In the genomic region with DNA sequence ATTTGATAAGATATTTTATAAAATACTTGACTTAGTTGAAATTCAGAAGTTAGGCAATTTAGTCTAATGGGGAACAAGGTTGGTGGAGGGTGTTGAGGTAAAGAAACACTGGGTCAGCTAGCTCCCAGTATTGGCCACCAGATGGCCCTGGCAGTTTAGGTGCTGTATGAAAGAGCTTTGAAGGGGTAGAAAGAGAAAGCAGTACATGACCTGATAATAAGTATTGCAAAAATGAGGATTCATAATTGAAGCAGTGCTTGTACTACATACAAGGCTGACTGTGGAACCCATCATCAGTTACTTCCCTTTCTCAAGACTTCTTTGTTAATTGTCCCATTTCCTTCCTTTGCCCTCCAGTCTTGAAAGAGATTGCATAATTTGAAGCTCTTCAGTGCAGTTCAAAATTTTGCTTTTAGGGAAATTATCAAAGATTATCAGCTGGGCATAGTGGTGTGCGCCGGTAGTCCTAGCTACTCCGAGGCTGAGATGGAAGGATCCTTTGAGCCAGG, we compare ENCODE assay signal across 8 cellular contexts. TPM values are rescaled to one million over a fixed set of nuclear protein-coding genes. Genes with fewer than 3 reads are reported as not detected.
DNase-seq lines count a peak whose midpoint lies in the region; FAIRE-seq and TF ChIP-seq lines count a peak whose summit lies in the region.

No MANE protein-coding gene starts in this region.

- DNase-seq in A172 (ENCODE audit: low spot score) (peak; percentile 53), GF-D8 (lab: John Stamatoyannopoulos, UW) (peak; percentile 73), NCI-H345 treated with DMSO at 0.1 percent for 48 hours (lab: John Stamatoyannopoulos, UW; ENCODE audit: unreplicated experiment) (peak; percentile 4), adipocyte (ENCODE audit: low read depth) (peak; percentile 17), keratinocyte (ENCODE audit: low read depth, low spot score) (no peak), urothelium cell line (ENCODE audit: low spot score) (peak; percentile 46), sigmoid colon (no peak)
- no peak for DNase-seq in T-helper 2 cell treated with Interferon-gamma antibody and Interleukin-4, amounts not matched to agents 5 μg/mL and 100 μg/mL, for 36 hours (ENCODE audit: low spot score)

- FAIRE-seq in keratinocyte (lab: Jason Lieb, UNC) (peak; percentile 76), urothelium cell line (lab: Jason Lieb, UNC) (no peak)

- no peak overlapping the region for H3K27ac Mint-ChIP-seq in T-helper 2 cell treated with Interferon-gamma antibody and Interleukin-4, amounts not matched to agents 5 μg/mL and 100 μg/mL, for 36 hours

- TF ChIP-seq POLR2A in sigmoid colon (IDR thresholded peaks at IDR 0.05): no peak

- intact Hi-C loops in sigmoid colon (cut with DNase I): loop anchor here (10.0 kb wide), 1 partner anchor 409 kb away; no protein-coding TSS in a partner anchor

- no peaks in the 10 kb centered on the region for H3K27me3 Mint-ChIP-seq in T-helper 2 cell treated with Interferon-gamma antibody and Interleukin-4, amounts not matched to agents 5 μg/mL and 100 μg/mL, for 36 hours (ENCODE audit: low read depth)

- no peak overlapping the region for H2AFZ ChIP-seq in keratinocyte (ENCODE audit: control insufficient read depth, low read length)

- H3K4me2 ChIP-seq in keratinocyte (ENCODE audit: control insufficient read depth, extremely low read depth, insufficient read depth, low read depth, low read length): no peak overlapping the region

- H4K20me1 ChIP-seq in keratinocyte (ENCODE audit: control insufficient read depth, extremely low read depth, insufficient read depth, low read length): peaks cover 3% of the 10 kb centered on the region

- WGBS in sigmoid colon, 2 donors: 73 to 80% methylated on average over 3 of the region's 3 CpGs

- H3K9ac ChIP-seq in adipocyte (ENCODE audit: low read length): no peak overlapping the region
- no peak overlapping the region for H3K9ac ChIP-seq in keratinocyte (ENCODE audit: control insufficient read depth, extremely low read depth, insufficient read depth, low read length)

- no peaks in the 10 kb centered on the region for H3K9me3 Mint-ChIP-seq in T-helper 2 cell treated with Interferon-gamma antibody and Interleukin-4, amounts not matched to agents 5 μg/mL and 100 μg/mL, for 36 hours

- H3K27me3 ChIP-seq in adipocyte (replicated peaks; ENCODE audit: control insufficient read depth, insufficient read depth, low read length) (no peaks in the 10 kb centered on the region), keratinocyte (ENCODE audit: control insufficient read depth, extremely low read depth, insufficient read depth, low read length) (no peaks in the 10 kb centered on the region), sigmoid colon (no peaks in the 10 kb centered on the region)

- no peaks in the 10 kb centered on the region for H3K4me1 Mint-ChIP-seq in T-helper 2 cell treated with Interferon-gamma antibody and Interleukin-4, amounts not matched to agents 5 μg/mL and 100 μg/mL, for 36 hours (ENCODE audit: low read depth)

- no peaks in the 10 kb centered on the region for H3K9me1 ChIP-seq in keratinocyte (ENCODE audit: control insufficient read depth, extremely low read depth, insufficient read depth, low read length)

- H3K79me2 ChIP-seq in keratinocyte (ENCODE audit: control insufficient read depth, insufficient read depth, low read length): peaks cover 90% of the 10 kb centered on the region

- no peak overlapping the region for H3K4me3 ChIP-seq in adipocyte (ENCODE audit: low read length)
- no peak overlapping the region for H3K4me3 ChIP-seq in keratinocyte (ENCODE audit: control insufficient read depth in 2 of 3, extremely low read depth in 1 of 3, insufficient read depth in 2 of 3, low read depth in 1 of 3, low read length in 3 of 3)
- H3K4me3 ChIP-seq in sigmoid colon: no peak overlapping the region

- no peaks in the 10 kb centered on the region for H3K36me3 Mint-ChIP-seq in T-helper 2 cell treated with Interferon-gamma antibody and Interleukin-4, amounts not matched to agents 5 μg/mL and 100 μg/mL, for 36 hours (ENCODE audit: low read depth)

- no peaks in the 10 kb centered on the region for H3K36me3 ChIP-seq in adipocyte (ENCODE audit: control insufficient read depth, insufficient read depth, low read length, severe bottlenecking)
- H3K36me3 ChIP-seq in keratinocyte (ENCODE audit: control insufficient read depth in 2 of 2, extremely low read depth in 1 of 2, insufficient read depth in 2 of 2, low read length in 2 of 2): no peaks in the 10 kb centered on the region
- no peaks in the 10 kb centered on the region for H3K36me3 ChIP-seq in sigmoid colon

- dilution Hi-C loops in keratinocyte (cut with MboI; ENCODE audit: extremely low pct_ligation_motif_present, low sequenced_read_pairs): no loop called here

- no peak for TF ChIP-seq EP300 in sigmoid colon (IDR thresholded peaks at IDR 0.05)

- TF ChIP-seq CTCF in keratinocyte (optimal IDR thresholded peaks at IDR 0.05 in 1 of 3, IDR thresholded peaks at IDR 0.05 in 1 of 3, conservative IDR thresholded peaks at IDR 0.05 in 1 of 3; ENCODE audit: extremely low read depth in 1 of 3, insufficient read depth in 2 of 3, low read length in 3 of 3) (peak; percentile 58 to 75 (median 73)), sigmoid colon (IDR thresholded peaks at IDR 0.05) (no peak)

- no peaks in the 10 kb centered on the region for H3K9me3 ChIP-seq in adipocyte (ENCODE audit: control insufficient read depth, low read length)
- no peaks in the 10 kb centered on the region for H3K9me3 ChIP-seq in keratinocyte (ENCODE audit: control insufficient read depth, low read depth, low read length)
- H3K9me3 ChIP-seq in sigmoid colon: no peaks in the 10 kb centered on the region

- no peak overlapping the region for H3K27ac ChIP-seq in keratinocyte (ENCODE audit: control insufficient read depth, insufficient read depth, low read length)
- H3K27ac ChIP-seq in sigmoid colon: no peak overlapping the region

- H3K4me3 Mint-ChIP-seq in T-helper 2 cell treated with Interferon-gamma antibody and Interleukin-4, amounts not matched to agents 5 μg/mL and 100 μg/mL, for 36 hours: no peak overlapping the region

- H3K4me1 ChIP-seq in adipocyte (ENCODE audit: control insufficient read depth, insufficient read depth, low read length) (peaks cover 28% of the 10 kb centered on the region), keratinocyte (ENCODE audit: control insufficient read depth, extremely low read depth, insufficient read depth, low read length) (peaks cover 2% of the 10 kb centered on the region), sigmoid colon (no peaks in the 10 kb centered on the region)

RNA-seq across cellular contexts. Expression of gene TANC2, which starts 29.4 kb away (rescaled TPM):
- 4.9 and 26.0 TPM in 2 replicates for total RNA-seq in A172 (2014; rRNA removed; shearing (Covaris generic))
- 19.9 to 30.5 TPM (median 22.4 TPM) in 3 replicates for polyA plus RNA-seq in keratinocyte
- 9.5 TPM for polyA plus RNA-seq in keratinocyte (2011; ENCODE audit: low read depth)
- polyA plus RNA-seq in keratinocyte (2011; cell fraction: cytosol; rRNA removed): 24.8 and 29.3 TPM in 2 replicates
- 75.3 and 109 TPM in 2 replicates for polyA plus RNA-seq in keratinocyte (2011; cell fraction: nucleus; rRNA removed)
- polyA plus RNA-seq in keratinocyte (2012; ENCODE audit: low replicate concordance): 24.4 and 25.5 TPM in 2 replicates
- polyA minus RNA-seq in keratinocyte: 351 to 386 TPM (median 378 TPM) in 3 replicates
- 97.6 TPM for polyA minus RNA-seq in keratinocyte (2011; cell fraction: cytosol; rRNA and poly(A)+ RNA removed)
- polyA minus RNA-seq in keratinocyte (2011; cell fraction: nucleus; rRNA and poly(A)+ RNA removed): 296 and 581 TPM in 2 replicates
- total RNA-seq in sigmoid colon: 10 to 100 TPM in 3 of 4 donors, 1 to 10 TPM in 1; 9.2 to 20.8 (median 14.7) TPM
- polyA plus RNA-seq in sigmoid colon: 1 to 10 TPM in 2 of 3 donors, under 1 TPM in 1; 0.92 to 4.8 (median 4.7) TPM

Comparison
In these comparisons a context has a peak if more than half of its experiments do, and no peak if none do; other contexts are left out.
1. DNase-seq: peak in A172 (single experiment), GF-D8 (single experiment), NCI-H345 treated with DMSO at 0.1 percent for 48 hours (single experiment), adipocyte (single experiment) and urothelium cell line (single experiment); none in keratinocyte (single experiment), T-helper 2 cell treated with Interferon-gamma antibody and Interleukin-4, amounts not matched to agents 5 μg/mL and 100 μg/mL, for 36 hours (single experiment) and sigmoid colon (single experiment).
2. CTCF ChIP-seq: peak in keratinocyte (3 of 3); none in sigmoid colon (0 of 4).